15 cellular contexts compared by ENCODE assay signal in genomic region chr11:1017269-1018005, GRCh38. TPM values are rescaled to one million over a fixed set of nuclear protein-coding genes. Genes with fewer than 3 reads are reported as not detected.
DNase-seq lines count a peak whose midpoint lies in the region; ATAC-seq, FAIRE-seq and TF ChIP-seq lines count a peak whose summit lies in the region.
"Had no signal": no experiment of that assay in that cellular context is flagged by ENCODE, and none has a peak within 500 bp of the region (broad histone marks: within the 10 kb centered on the region; RNA-seq: fewer than 3 reads in every experiment).

No MANE protein-coding gene starts in this region.

- no peaks in the 10 kb centered on the region for H3K27me3 ChIP-seq in endothelial cell of umbilical vein (ENCODE audit: control insufficient read depth in 2 of 2, insufficient read depth in 2 of 2, low read length in 2 of 2)
- H3K27me3 ChIP-seq in aorta (ENCODE audit: control insufficient read depth in 1 of 2, insufficient read depth in 2 of 2, low read length in 1 of 2) = no peaks in the 10 kb centered on the region
- H3K27me3 ChIP-seq in hepatocyte = no peaks in the 10 kb centered on the region

- dilution Hi-C loops in endothelial cell of umbilical vein (cut with MboI; ENCODE audit: extremely low pct_ligation_motif_present, low sequenced_read_pairs) = no loop called here

- H3K9ac ChIP-seq in endothelial cell of umbilical vein (replicated peaks; ENCODE audit: extremely low read depth, insufficient read depth, low read length) = no peak overlapping the region
- H3K9ac ChIP-seq: BLaER1 treated with 17β-estradiol and CSF1 and Interleukin-3, amounts not matched to agents 10 nM and 100 nM had no signal

- intact Hi-C loops in endothelial cell of umbilical vein (cut with micrococcal nuclease) (no loop called here), mucosa of descending colon (cut with DNase I, micrococcal nuclease) (no loop called here), aorta (cut with DNase I) (no loop called here)

- H3K4me3 ChIP-seq in endothelial cell of umbilical vein (replicated peaks in 1 of 3; ENCODE audit: insufficient read depth in 1 of 3, low read depth in 1 of 3, low read length in 3 of 3) = no peak overlapping the region
- no peak overlapping the region for H3K4me3 ChIP-seq in mucosa of descending colon
- H3K4me3 ChIP-seq in aorta (ENCODE audit: low read length in 2 of 2) = no peak overlapping the region
- H3K4me3 ChIP-seq in hepatocyte = no peak overlapping the region
- H3K4me3 ChIP-seq: BLaER1 treated with 17β-estradiol and CSF1 and Interleukin-3, amounts not matched to agents 10 nM and 100 nM; HAP-1 had no signal

- H3K27ac ChIP-seq in endothelial cell of umbilical vein (ENCODE audit: insufficient read depth, low read depth, low read length) (no peak overlapping the region), aorta (ENCODE audit: low read depth in 1 of 2, low read length in 2 of 2) (no peak overlapping the region), hepatocyte (no peak overlapping the region)
- H3K27ac ChIP-seq: BLaER1 treated with 17β-estradiol and CSF1 and Interleukin-3, amounts not matched to agents 10 nM and 100 nM had no signal

- H4K20me1 ChIP-seq in endothelial cell of umbilical vein (replicated peaks; ENCODE audit: control insufficient read depth, extremely low read depth, insufficient read depth, low read length) = no peaks in the 10 kb centered on the region
- H4K20me1 ChIP-seq in hepatocyte (ENCODE audit: insufficient read depth, poor library complexity, severe bottlenecking) = peaks cover 3% of the 10 kb centered on the region

- H3K9me1 ChIP-seq in endothelial cell of umbilical vein (replicated peaks; ENCODE audit: control insufficient read depth, extremely low read depth, insufficient read depth, low read length) = no peaks in the 10 kb centered on the region

- no peaks in the 10 kb centered on the region for H3K4me1 ChIP-seq in endothelial cell of umbilical vein (ENCODE audit: control insufficient read depth, extremely low read depth, insufficient read depth, low read length)
- no peaks in the 10 kb centered on the region for H3K4me1 ChIP-seq in mucosa of descending colon (ENCODE audit: low read depth)
- no peaks in the 10 kb centered on the region for H3K4me1 ChIP-seq in aorta (ENCODE audit: control insufficient read depth in 1 of 2, insufficient read depth in 2 of 2, low read length in 2 of 2)
- H3K4me1 ChIP-seq in hepatocyte (ENCODE audit: insufficient read depth) = no peaks in the 10 kb centered on the region
- H3K4me1 ChIP-seq: HAP-1 had no signal

- WGBS in aorta, 2 donors = 84 to 88% methylated on average over 12 of the region's 12 CpGs
- 77% methylated on average over 12 of the region's 12 CpGs for WGBS in hepatocyte (ENCODE audit: low lambda C conversion rate, missing lambda C conversion rate)

- H2AFZ ChIP-seq in endothelial cell of umbilical vein (ENCODE audit: low read depth, low read length) = no peak overlapping the region
- no peak overlapping the region for H2AFZ ChIP-seq in hepatocyte

- no peak for TF ChIP-seq POLR2A in endothelial cell of umbilical vein (IDR thresholded peaks at IDR 0.05; ENCODE audit: low read depth, low read length)

- H3K79me2 ChIP-seq in endothelial cell of umbilical vein (ENCODE audit: control insufficient read depth, insufficient read depth, low read length) = no peaks in the 10 kb centered on the region
- H3K79me2 ChIP-seq in hepatocyte = peaks cover 10% of the 10 kb centered on the region

- TF ChIP-seq CTCF in endothelial cell of umbilical vein (IDR thresholded peaks at IDR 0.05; ENCODE audit: extremely low read depth in 1 of 2, insufficient read depth in 1 of 2, low read depth in 1 of 2, low read length in 2 of 2) (no peak), mucosa of descending colon (IDR thresholded peaks at IDR 0.05) (no peak), hepatocyte (IDR thresholded peaks at IDR 0.05; ENCODE audit: poor library complexity) (no peak)

- CTCF ChIA-PET in endothelial cell of umbilical vein (lab: Charles Lee) = no interaction called here

- H3K9me3 ChIP-seq in endothelial cell of umbilical vein (replicated peaks; ENCODE audit: control insufficient read depth, insufficient read depth, low read length) (no peaks in the 10 kb centered on the region), mucosa of descending colon (no peaks in the 10 kb centered on the region), aorta (ENCODE audit: control insufficient read depth, low read length) (no peaks in the 10 kb centered on the region), hepatocyte (ENCODE audit: low read depth) (no peaks in the 10 kb centered on the region)
- H3K9me3 ChIP-seq: HAP-1 had no signal

- ATAC-seq in mucosa of descending colon = peak; percentile 5
- ATAC-seq in aorta (ENCODE audit: low FRiP score) = peak; percentile 65
- ATAC-seq in GM18511 (IDR thresholded peaks at IDR 0.05; ENCODE audit: unreplicated experiment) = no peak

- no TSS peak for BruUV-seq in endothelial cell of umbilical vein (replicated peaks; lab: Mats Ljungman, UMichigan)

- H3K36me3 ChIP-seq in endothelial cell of umbilical vein (ENCODE audit: control insufficient read depth in 2 of 2, extremely low read depth in 1 of 2, insufficient read depth in 2 of 2, low read length in 2 of 2) = no peaks in the 10 kb centered on the region
- no peaks in the 10 kb centered on the region for H3K36me3 ChIP-seq in mucosa of descending colon (ENCODE audit: low read depth)
- H3K36me3 ChIP-seq in aorta (ENCODE audit: control insufficient read depth in 1 of 2, insufficient read depth in 2 of 2, low read length in 1 of 2) = no peaks in the 10 kb centered on the region
- no peaks in the 10 kb centered on the region for H3K36me3 ChIP-seq in hepatocyte (replicated peaks; ENCODE audit: insufficient read depth, low read depth)
- H3K36me3 ChIP-seq: HAP-1 had no signal

- peak; percentile 14 for DNase-seq in stimulated activated CD4-positive, alpha-beta T cell treated with anti-CD3 and anti-CD28 coated beads, Interleukin-4, amount 100 ng/mL, for 24 hours
- no peak for DNase-seq in stimulated activated CD4-positive, alpha-beta T cell treated with anti-CD3 and anti-CD28 coated beads, Interleukin-1b, Interleukin-23, amount 100 ng/mL, for 48 hours
- peak; percentile 20 for DNase-seq in endothelial cell of umbilical vein (ENCODE audit: low read depth, low spot score)
- DNase-seq in mucosa of descending colon = no peak
- DNase-seq in aorta = peak in 1 of 2 donors; percentile 87
- DNase-seq in hepatocyte (ENCODE audit: low spot score) = no peak
- no peak for DNase-seq in NCI-H2171 (lab: John Stamatoyannopoulos, UW)
- DNase-seq: activated B cell treated with CpG ODN at 0.5 μM for 24 hours; effector memory CD4-positive, alpha-beta T cell; substantia nigra had no signal

- no peaks in the 10 kb centered on the region for H3K9me2 ChIP-seq in hepatocyte (replicated peaks; ENCODE audit: insufficient read depth)

- H3K4me2 ChIP-seq in endothelial cell of umbilical vein (ENCODE audit: insufficient read depth, low read length) (no peak overlapping the region), hepatocyte (no peak overlapping the region)

- POLR2A ChIA-PET in endothelial cell of umbilical vein (lab: Charles Lee) = interaction anchor here (0.6 kb wide), 1 partner anchor 82 kb away, joined by 9 read pairs; no protein-coding TSS in a partner anchor

- FAIRE-seq in endothelial cell of umbilical vein (lab: Jason Lieb, UNC) = peak; percentile 83

TF ChIP-seq in endothelial cell of umbilical vein, 7 proteins besides CTCF, POLR2A, EP300 and RAD21:
- no peak for TF ChIP-seq MAX (IDR thresholded peaks at IDR 0.05; ENCODE audit: insufficient read depth, insufficient read length)
- no peak for TF ChIP-seq FOS (IDR thresholded peaks at IDR 0.05; ENCODE audit: borderline replicate concordance, insufficient read depth, low read length)
- no peak for TF ChIP-seq MYC (IDR thresholded peaks at IDR 0.05; ENCODE audit: low read depth, low read length)
- no peak for TF ChIP-seq POLR2AphosphoS5 (IDR thresholded peaks at IDR 0.05; ENCODE audit: insufficient read depth, low read depth, low read length)
- TF ChIP-seq JUN (IDR thresholded peaks at IDR 0.05; ENCODE audit: borderline replicate concordance, insufficient read depth, insufficient read length, low read depth) = no peak
- TF ChIP-seq EZH2 (IDR thresholded peaks at IDR 0.05; ENCODE audit: borderline replicate concordance, low read depth, low read length, severe bottlenecking) = no peak
- TF ChIP-seq GATA2 (IDR thresholded peaks at IDR 0.05; ENCODE audit: insufficient read depth, insufficient read length, low read depth, low read length) = no peak

RNA-seq across cellular contexts. Expression of gene MUC6, which starts 19.1 kb away (rescaled TPM):
- total RNA-seq in endothelial cell of umbilical vein (not detected in 2 replicates), mucosa of descending colon (not detected), aorta (not detected), hepatocyte (not detected in 2 replicates)
- polyA plus RNA-seq in endothelial cell of umbilical vein (not detected in 2 replicates), aorta (under 1 TPM; under 0.01 to 0.49 TPM), hepatocyte (not detected in 2 replicates)
- not detected in 2 replicates for polyA plus RNA-seq in endothelial cell of umbilical vein (2011; cell fraction: cytosol; rRNA removed)
- polyA plus RNA-seq in endothelial cell of umbilical vein (2011; cell fraction: nucleus; rRNA removed) = not detected in 2 replicates
- 0.11 and 0.27 TPM in 2 replicates for polyA plus RNA-seq in endothelial cell of umbilical vein (2012)
- not detected in 2 replicates for polyA minus RNA-seq in endothelial cell of umbilical vein
- polyA minus RNA-seq in endothelial cell of umbilical vein (2011; cell fraction: cytosol; rRNA and poly(A)+ RNA removed) = not detected
- not detected in 2 replicates for polyA minus RNA-seq in endothelial cell of umbilical vein (2011; cell fraction: nucleus; rRNA and poly(A)+ RNA removed)
- total RNA-seq: activated B cell treated with CpG ODN at 0.5 μM for 24 hours, osteoblast had no signal

RNA-seq across cellular contexts. Expression of gene MUC2, which starts 57.2 kb away (rescaled TPM):
- not detected in 2 replicates for total RNA-seq in endothelial cell of umbilical vein
- polyA plus RNA-seq in endothelial cell of umbilical vein = not detected in 2 replicates
- polyA plus RNA-seq in endothelial cell of umbilical vein (2011; cell fraction: cytosol; rRNA removed) = not detected in 2 replicates
- not detected in 2 replicates for polyA plus RNA-seq in endothelial cell of umbilical vein (2011; cell fraction: nucleus; rRNA removed)
- polyA plus RNA-seq in endothelial cell of umbilical vein (2012) = 0.01 TPM in 1 of 2 replicates, not detected in the other
- polyA minus RNA-seq in endothelial cell of umbilical vein = not detected in 2 replicates
- polyA minus RNA-seq in endothelial cell of umbilical vein (2011; cell fraction: cytosol; rRNA and poly(A)+ RNA removed) = not detected
- polyA minus RNA-seq in endothelial cell of umbilical vein (2011; cell fraction: nucleus; rRNA and poly(A)+ RNA removed) = not detected in 2 replicates
- 1,000 to 10,000 TPM in 2 of 3 donors, 100 to 1,000 TPM in 1; 379 to 1,246 (median 1,109) TPM for total RNA-seq in mucosa of descending colon
- under 1 TPM; 0.06 to 0.10 TPM for total RNA-seq in aorta
- 10 to 100 TPM in 1 of 2 donors, under 1 TPM in 1; 0.08 to 11.8 TPM for polyA plus RNA-seq in aorta
- total RNA-seq in hepatocyte = 6.7 and 18.2 TPM in 2 replicates
- 0.77 and 0.83 TPM in 2 replicates for polyA plus RNA-seq in hepatocyte
- total RNA-seq: activated B cell treated with CpG ODN at 0.5 μM for 24 hours, osteoblast, RPMI7951 had no signal

Comparison
In these comparisons a context has a peak if more than half of its experiments do, and no peak if none do; other contexts are left out.
1. DNase-seq: peak in stimulated activated CD4-positive, alpha-beta T cell treated with anti-CD3 and anti-CD28 coated beads, Interleukin-4, amount 100 ng/mL, for 24 hours (single experiment) and endothelial cell of umbilical vein (single experiment); none in stimulated activated CD4-positive, alpha-beta T cell treated with anti-CD3 and anti-CD28 coated beads, Interleukin-1b, Interleukin-23, amount 100 ng/mL, for 48 hours (single experiment), mucosa of descending colon (0 of 3), hepatocyte (single experiment) and NCI-H2171 (single experiment).
2. RNA of gene MUC2, which starts 57.2 kb away (total RNA-seq): 379 to 1,246 TPM in mucosa of descending colon; 6.7 to 18.2 TPM in hepatocyte, 0.06 to 0.10 TPM in aorta and not detected in endothelial cell of umbilical vein; every median in the first group is over 10 times any median in the second.